Comparison of ENCODE assay signal across 15 cellular contexts in genomic region chr6:423062-423798, GRCh38. TPM values are rescaled to one million over a fixed set of nuclear protein-coding genes. Genes with fewer than 3 reads are reported as not detected.
DNase-seq lines count a peak whose midpoint lies in the region; ATAC-seq, FAIRE-seq and TF ChIP-seq lines count a peak whose summit lies in the region.
"Had no signal": no experiment of that assay in that cellular context is flagged by ENCODE, and none has a peak within 500 bp of the region (broad histone marks: within the 10 kb centered on the region; RNA-seq: fewer than 3 reads in every experiment).

No MANE protein-coding gene starts in this region.

- no peaks in the 10 kb centered on the region for H3K79me2 ChIP-seq in astrocyte (ENCODE audit: insufficient read depth, low read length)

- no peaks in the 10 kb centered on the region for H3K36me3 ChIP-seq in astrocyte (ENCODE audit: insufficient read depth, low read length)
- H3K36me3 ChIP-seq: ovary, WERI-Rb-1 had no signal

- POLR2A ChIA-PET in WTC11 (lab: Charles Lee): no interaction called here

- peak overlapping the region; percentile 12 for H3K9ac ChIP-seq in astrocyte (ENCODE audit: low read length)

- no peak overlapping the region for H3K4me3 Mint-ChIP-seq in activated T-cell treated with anti-CD3 and anti-CD28 coated beads, Interleukin-2, amount 50 U/mL, for 24 hours
- H3K4me3 Mint-ChIP-seq in astrocyte (ENCODE audit: unreplicated experiment): no peak overlapping the region
- peak overlapping the region; percentile 57 to 59 for H3K4me3 Mint-ChIP-seq in stimulated activated naive B cell treated with anti-CD40 and anti-IgM and Interleukin-4, amounts not matched to agents 10 μg/mL and 1 μg/mL and 100 μg/mL, for 72 hours
- H3K4me3 Mint-ChIP-seq in WTC11: no peak overlapping the region

- ATAC-seq in HG03439 (IDR thresholded peaks at IDR 0.05; ENCODE audit: unreplicated experiment): peak; percentile 13
- ATAC-seq in stimulated activated naive B cell treated with anti-CD40 and anti-IgM and Interleukin-4, amounts not matched to agents 10 μg/mL and 1 μg/mL and 100 μg/mL, for 72 hours (replicated peaks): peak; percentile 51 to 63
- no peak for ATAC-seq in WTC11
- ATAC-seq in HG03520 (IDR thresholded peaks at IDR 0.05; ENCODE audit: unreplicated experiment): no peak

- H3K27ac Mint-ChIP-seq in activated T-cell treated with anti-CD3 and anti-CD28 coated beads, Interleukin-2, amount 50 U/mL, for 24 hours: peak overlapping the region; percentile 89
- peak overlapping the region; percentile 80 for H3K27ac Mint-ChIP-seq in astrocyte (ENCODE audit: unreplicated experiment)
- H3K27ac Mint-ChIP-seq in stimulated activated naive B cell treated with anti-CD40 and anti-IgM and Interleukin-4, amounts not matched to agents 10 μg/mL and 1 μg/mL and 100 μg/mL, for 72 hours: peak overlapping the region; percentile 93
- no peak overlapping the region for H3K27ac Mint-ChIP-seq in WTC11

- peaks cover 4% of the 10 kb centered on the region for H3K9me3 ChIP-seq in astrocyte (ENCODE audit: insufficient read depth, low read depth, low read length)
- H3K9me3 ChIP-seq: ovary, testis had no signal

- peak overlapping the region; percentile 14 for H3K27ac ChIP-seq in astrocyte (ENCODE audit: low read depth, low read length)
- H3K27ac ChIP-seq: ovary, testis, WERI-Rb-1 had no signal

- no peak for TF ChIP-seq CTCF in astrocyte (IDR thresholded peaks at IDR 0.05; ENCODE audit: insufficient read depth, low read depth, low read length)
- no peak for TF ChIP-seq CTCF in WTC11 (IDR thresholded peaks at IDR 0.05)

- H4K20me1 ChIP-seq in astrocyte (ENCODE audit: insufficient read depth, low read length): no peaks in the 10 kb centered on the region

- H3K4me2 ChIP-seq in astrocyte (ENCODE audit: low read length): no peak overlapping the region

- CTCF ChIA-PET in WTC11 (lab: Charles Lee): interaction anchor here (1.2 to 1.5 kb wide), 2 partner anchors 12 to 14 kb away, joined by 5 read pairs; no protein-coding TSS in a partner anchor

- peaks cover 15% of the 10 kb centered on the region for H3K27me3 ChIP-seq in astrocyte (ENCODE audit: insufficient read depth, low read length)
- H3K27me3 ChIP-seq: ovary, testis had no signal

- H3K4me1 Mint-ChIP-seq in activated T-cell treated with anti-CD3 and anti-CD28 coated beads, Interleukin-2, amount 50 U/mL, for 24 hours (ENCODE audit: low read depth): peaks cover 40% of the 10 kb centered on the region
- H3K4me1 Mint-ChIP-seq in astrocyte (ENCODE audit: low read depth, unreplicated experiment) (peaks cover 15% of the 10 kb centered on the region), WTC11 (no peaks in the 10 kb centered on the region)
- H3K4me1 Mint-ChIP-seq in stimulated activated naive B cell treated with anti-CD40 and anti-IgM and Interleukin-4, amounts not matched to agents 10 μg/mL and 1 μg/mL and 100 μg/mL, for 72 hours: peaks cover 17 to 32% of the 10 kb centered on the region in 2 donors

- no peaks in the 10 kb centered on the region for H3K36me3 Mint-ChIP-seq in activated T-cell treated with anti-CD3 and anti-CD28 coated beads, Interleukin-2, amount 50 U/mL, for 24 hours (ENCODE audit: low read depth)
- H3K36me3 Mint-ChIP-seq in astrocyte (ENCODE audit: low read depth, unreplicated experiment) (peaks cover 2% of the 10 kb centered on the region), WTC11 (peaks cover 8% of the 10 kb centered on the region)
- peaks cover 9 to 31% of the 10 kb centered on the region in 2 donors for H3K36me3 Mint-ChIP-seq in stimulated activated naive B cell treated with anti-CD40 and anti-IgM and Interleukin-4, amounts not matched to agents 10 μg/mL and 1 μg/mL and 100 μg/mL, for 72 hours

- H2AFZ ChIP-seq in astrocyte (ENCODE audit: low read depth, low read length): no peak overlapping the region

- no peak for DNase-seq in activated T-cell treated with anti-CD3 and anti-CD28 coated beads, Interleukin-2, amount 50 U/mL, for 24 hours
- DNase-seq in activated T-cell treated with anti-CD3 and anti-CD28 coated beads, Interleukin-2, amount 50 U/mL, for 1 hour: no peak
- DNase-seq in astrocyte (ENCODE audit: low read depth) (no peak), ecto neural progenitor cell (ENCODE audit: low spot score) (no peak), WTC11 (ENCODE audit: low spot score) (no peak)
- no peak for DNase-seq in stimulated activated naive B cell treated with anti-CD40 and anti-IgM and Interleukin-4, amounts not matched to agents 10 μg/mL and 1 μg/mL and 100 μg/mL, for 72 hours
- DNase-seq: DMS153, NCI-H1105, NCI-H345, ovary, testis, WERI-Rb-1 had no signal

- H3K9me3 Mint-ChIP-seq in activated T-cell treated with anti-CD3 and anti-CD28 coated beads, Interleukin-2, amount 50 U/mL, for 24 hours: peaks cover 3% of the 10 kb centered on the region
- H3K9me3 Mint-ChIP-seq in astrocyte (ENCODE audit: unreplicated experiment): peaks cover 6% of the 10 kb centered on the region
- H3K9me3 Mint-ChIP-seq in stimulated activated naive B cell treated with anti-CD40 and anti-IgM and Interleukin-4, amounts not matched to agents 10 μg/mL and 1 μg/mL and 100 μg/mL, for 72 hours: peaks cover 6 to 7% of the 10 kb centered on the region in 2 donors
- H3K9me3 Mint-ChIP-seq in WTC11: peaks cover 26% of the 10 kb centered on the region

- H3K27me3 Mint-ChIP-seq in activated T-cell treated with anti-CD3 and anti-CD28 coated beads, Interleukin-2, amount 50 U/mL, for 24 hours: no peaks in the 10 kb centered on the region
- H3K27me3 Mint-ChIP-seq in astrocyte (ENCODE audit: low read depth, unreplicated experiment) (peaks cover 8% of the 10 kb centered on the region), WTC11 (ENCODE audit: low read depth) (no peaks in the 10 kb centered on the region; the same call in 1 of the 2 replicates)
- no peaks in the 10 kb centered on the region for H3K27me3 Mint-ChIP-seq in stimulated activated naive B cell treated with anti-CD40 and anti-IgM and Interleukin-4, amounts not matched to agents 10 μg/mL and 1 μg/mL and 100 μg/mL, for 72 hours

- FAIRE-seq in astrocyte (lab: Jason Lieb, UNC): no peak
- FAIRE-seq: endothelial cell of umbilical vein had no signal

- no peak overlapping the region for H3K4me3 ChIP-seq in astrocyte (ENCODE audit: insufficient read depth, low read depth, low read length)
- H3K4me3 ChIP-seq: ovary had no signal

- H3K4me1 ChIP-seq in astrocyte (ENCODE audit: insufficient read depth, low read length): peaks cover 10% of the 10 kb centered on the region
- H3K4me1 ChIP-seq: testis had no signal

TF ChIP-seq in WTC11, 78 proteins besides CTCF, POLR2A, EP300 and RAD21 (continues in another document):
- TF ChIP-seq, protein P1, sequence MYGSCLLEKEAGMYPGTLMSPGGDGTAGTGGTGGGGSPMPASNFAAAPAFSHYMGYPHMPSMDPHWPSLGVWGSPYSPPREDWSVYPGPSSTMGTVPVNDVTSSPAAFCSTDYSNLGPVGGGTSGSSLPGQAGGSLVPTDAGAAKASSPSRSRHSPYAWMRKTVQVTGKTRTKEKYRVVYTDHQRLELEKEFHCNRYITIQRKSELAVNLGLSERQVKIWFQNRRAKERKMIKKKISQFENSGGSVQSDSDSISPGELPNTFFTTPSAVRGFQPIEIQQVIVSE (CRISPR knock-in tag; IDR thresholded peaks at IDR 0.05; ENCODE audit: borderline replicate concordance): no peak
- TF ChIP-seq, protein P2, sequence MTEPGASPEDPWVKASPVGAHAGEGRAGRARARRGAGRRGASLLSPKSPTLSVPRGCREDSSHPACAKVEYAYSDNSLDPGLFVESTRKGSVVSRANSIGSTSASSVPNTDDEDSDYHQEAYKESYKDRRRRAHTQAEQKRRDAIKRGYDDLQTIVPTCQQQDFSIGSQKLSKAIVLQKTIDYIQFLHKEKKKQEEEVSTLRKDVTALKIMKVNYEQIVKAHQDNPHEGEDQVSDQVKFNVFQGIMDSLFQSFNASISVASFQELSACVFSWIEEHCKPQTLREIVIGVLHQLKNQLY (CRISPR knock-in tag; IDR thresholded peaks at IDR 0.05): no peak
- TF ChIP-seq USF2 (CRISPR knock-in tag; IDR thresholded peaks at IDR 0.05) (no peak), JUN (CRISPR knock-in tag; IDR thresholded peaks at IDR 0.05) (no peak), ZNF263 (CRISPR knock-in tag; IDR thresholded peaks at IDR 0.05; ENCODE audit: low read depth) (no peak), SP1 (CRISPR knock-in tag; conservative IDR thresholded peaks at IDR 0.05) (no peak), TCF7 (CRISPR knock-in tag; IDR thresholded peaks at IDR 0.05; ENCODE audit: low read depth) (no peak), FOXJ3 (CRISPR knock-in tag; IDR thresholded peaks at IDR 0.05; ENCODE audit: borderline replicate concordance) (no peak)
- TF ChIP-seq, protein P3, sequence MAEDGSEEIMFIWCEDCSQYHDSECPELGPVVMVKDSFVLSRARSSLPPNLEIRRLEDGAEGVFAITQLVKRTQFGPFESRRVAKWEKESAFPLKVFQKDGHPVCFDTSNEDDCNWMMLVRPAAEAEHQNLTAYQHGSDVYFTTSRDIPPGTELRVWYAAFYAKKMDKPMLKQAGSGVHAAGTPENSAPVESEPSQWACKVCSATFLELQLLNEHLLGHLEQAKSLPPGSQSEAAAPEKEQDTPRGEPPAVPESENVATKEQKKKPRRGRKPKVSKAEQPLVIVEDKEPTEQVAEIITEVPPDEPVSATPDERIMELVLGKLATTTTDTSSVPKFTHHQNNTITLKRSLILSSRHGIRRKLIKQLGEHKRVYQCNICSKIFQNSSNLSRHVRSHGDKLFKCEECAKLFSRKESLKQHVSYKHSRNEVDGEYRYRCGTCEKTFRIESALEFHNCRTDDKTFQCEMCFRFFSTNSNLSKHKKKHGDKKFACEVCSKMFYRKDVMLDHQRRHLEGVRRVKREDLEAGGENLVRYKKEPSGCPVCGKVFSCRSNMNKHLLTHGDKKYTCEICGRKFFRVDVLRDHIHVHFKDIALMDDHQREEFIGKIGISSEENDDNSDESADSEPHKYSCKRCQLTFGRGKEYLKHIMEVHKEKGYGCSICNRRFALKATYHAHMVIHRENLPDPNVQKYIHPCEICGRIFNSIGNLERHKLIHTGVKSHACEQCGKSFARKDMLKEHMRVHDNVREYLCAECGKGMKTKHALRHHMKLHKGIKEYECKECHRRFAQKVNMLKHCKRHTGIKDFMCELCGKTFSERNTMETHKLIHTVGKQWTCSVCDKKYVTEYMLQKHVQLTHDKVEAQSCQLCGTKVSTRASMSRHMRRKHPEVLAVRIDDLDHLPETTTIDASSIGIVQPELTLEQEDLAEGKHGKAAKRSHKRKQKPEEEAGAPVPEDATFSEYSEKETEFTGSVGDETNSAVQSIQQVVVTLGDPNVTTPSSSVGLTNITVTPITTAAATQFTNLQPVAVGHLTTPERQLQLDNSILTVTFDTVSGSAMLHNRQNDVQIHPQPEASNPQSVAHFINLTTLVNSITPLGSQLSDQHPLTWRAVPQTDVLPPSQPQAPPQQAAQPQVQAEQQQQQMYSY (CRISPR knock-in tag; IDR thresholded peaks at IDR 0.05): no peak

RNA-seq across cellular contexts. Expression of gene IRF4, which starts 31.7 kb away (rescaled TPM):
- 0.30 TPM in 1 of 2 replicates, not detected in the other for total RNA-seq in astrocyte
- 1.6 to 2.2 TPM (median 2.2 TPM) in 3 replicates for total RNA-seq in WTC11 (2021)
- total RNA-seq: endothelial cell of umbilical vein had no signal

Comparison
In these comparisons a context has a peak if more than half of its experiments do, and no peak if none do; other contexts are left out.
1. H3K4me3 Mint-ChIP-seq: peak in stimulated activated naive B cell treated with anti-CD40 and anti-IgM and Interleukin-4, amounts not matched to agents 10 μg/mL and 1 μg/mL and 100 μg/mL, for 72 hours (2 of 2); none in activated T-cell treated with anti-CD3 and anti-CD28 coated beads, Interleukin-2, amount 50 U/mL, for 24 hours (single experiment), astrocyte (single experiment) and WTC11 (single experiment).
2. ATAC-seq: peak in HG03439 (single experiment) and stimulated activated naive B cell treated with anti-CD40 and anti-IgM and Interleukin-4, amounts not matched to agents 10 μg/mL and 1 μg/mL and 100 μg/mL, for 72 hours (2 of 2); none in WTC11 (single experiment) and HG03520 (single experiment).